Comparison of ENCODE assay signal across 1 cellular context in genomic region chr9:114225534-114226288, GRCh38.
TF ChIP-seq lines count a peak whose summit lies in the region.

No MANE protein-coding gene starts in this region.

TF ChIP-seq in WTC11, 78 proteins besides CTCF, POLR2A, EP300 and RAD21 (continued from another document):
- TF ChIP-seq FOXK1 (CRISPR knock-in tag; IDR thresholded peaks at IDR 0.05) (no peak), GTF2I (CRISPR knock-in tag; conservative IDR thresholded peaks at IDR 0.05) (no peak)
